In the genomic region with DNA sequence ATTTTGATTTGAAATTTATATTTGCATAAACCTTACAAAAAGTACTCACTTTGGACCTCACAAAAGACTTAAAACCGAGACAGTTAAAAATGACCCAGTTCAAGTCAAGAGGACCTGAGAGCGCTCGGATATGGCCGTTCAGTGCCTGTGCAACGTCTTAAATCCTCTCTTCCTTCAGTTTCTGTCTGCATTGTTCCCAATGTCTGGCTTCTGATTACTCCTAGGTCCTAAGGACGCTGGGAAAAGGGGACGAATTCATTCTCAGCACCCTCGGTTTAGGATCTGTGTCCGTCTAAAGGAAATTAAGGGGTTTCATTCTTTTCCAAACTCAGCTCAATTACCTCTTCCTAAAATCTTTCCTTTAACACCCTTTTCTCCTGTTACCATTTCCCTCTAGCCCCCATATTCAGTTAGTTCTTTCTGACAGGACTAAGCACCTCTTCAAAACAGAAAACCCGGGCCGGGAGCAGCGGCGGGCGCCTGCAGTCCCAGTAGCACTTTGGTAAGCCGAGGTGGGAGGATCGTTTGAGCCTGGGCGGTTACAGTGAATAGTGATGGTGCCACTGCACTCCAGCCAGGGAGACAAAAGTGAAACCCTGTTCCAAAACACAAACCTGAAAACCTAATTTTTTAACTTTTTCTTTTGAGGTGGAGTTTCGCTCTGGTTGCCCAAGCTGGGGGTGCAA, we compare ENCODE assay signal across 9 cellular contexts. TPM values are rescaled to one million over a fixed set of nuclear protein-coding genes. Genes with fewer than 3 reads are reported as not detected.
DNase-seq lines count a peak whose midpoint lies in the region; ATAC-seq and TF ChIP-seq lines count a peak whose summit lies in the region.
"Had no signal": no experiment of that assay in that cellular context is flagged by ENCODE, and none has a peak within 500 bp of the region (broad histone marks: within the 10 kb centered on the region; RNA-seq: fewer than 3 reads in every experiment).

No MANE protein-coding gene starts in this region.

- H3K4me1 ChIP-seq in neuron (ENCODE audit: insufficient read depth, low read length), result peaks cover 6% of the 10 kb centered on the region
- no peaks in the 10 kb centered on the region for H3K4me1 ChIP-seq in A673 (ENCODE audit: insufficient read depth, low read length, poor library complexity, severe bottlenecking)

- H2AFZ ChIP-seq in neuron (ENCODE audit: low read depth, low read length), result peak overlapping the region; percentile 58

- no peaks in the 10 kb centered on the region for H3K9me3 ChIP-seq in neuron (ENCODE audit: low read length)
- no peaks in the 10 kb centered on the region for H3K9me3 ChIP-seq in A673 (ENCODE audit: low read depth, low read length, poor library complexity, severe bottlenecking)

- intact Hi-C loops in A673 (cut with micrococcal nuclease; ENCODE audit: unreplicated experiment), result no loop called here

- TF ChIP-seq CTCF in WI38 (IDR thresholded peaks at IDR 0.05; ENCODE audit: low read depth, low read length), result no peak
- no peak for TF ChIP-seq CTCF in A673 (conservative IDR thresholded peaks at IDR 0.05; ENCODE audit: low read depth, low read length)

- BruUV-seq in A673 (replicated peaks; lab: Mats Ljungman, UMichigan), result no TSS peak

- no peak for ATAC-seq in activated CD4-positive, CD25-positive, alpha-beta regulatory T cell treated with anti-CD3 and anti-CD28 coated beads, Interleukin-2, amount 50 U/mL, for 24 hours

- DNase-seq in AG20443 (ENCODE audit: low spot score) (peak; percentile 30), fibroblast of gingiva (ENCODE audit: low read depth) (peak; percentile 29), A673 (ENCODE audit: low spot score) (no peak), UCSD-AML1 (lab: John Stamatoyannopoulos, UW; ENCODE audit: unreplicated experiment) (no peak), LoVo (ENCODE audit: low spot score) (no peak)
- DNase-seq: NK-92 treated with Interleukin-12 subunit alpha and Interleukin-12 subunit beta, amount 100 ng/mL, for 24 hours had no signal

- H3K36me3 ChIP-seq in neuron (ENCODE audit: insufficient read depth, low read length), result peaks cover 25% of the 10 kb centered on the region
- no peaks in the 10 kb centered on the region for H3K36me3 ChIP-seq in A673 (ENCODE audit: insufficient read depth, low read length, poor library complexity, severe bottlenecking)

- H3K27ac ChIP-seq in A673 (ENCODE audit: low read depth, low read length, poor library complexity, severe bottlenecking), result no peak overlapping the region

- H3K4me3 ChIP-seq in WI38 (ENCODE audit: low read depth, low read length) (peak overlapping the region; percentile 48), neuron (ENCODE audit: low read length) (peak overlapping the region; percentile 71), A673 (ENCODE audit: low read depth, low read length, poor library complexity, severe bottlenecking) (no peak overlapping the region)

- H3K27me3 ChIP-seq in neuron (ENCODE audit: insufficient read depth, low read length) (no peaks in the 10 kb centered on the region), A673 (replicated peaks; ENCODE audit: insufficient read depth, low read depth, low read length, poor library complexity) (no peaks in the 10 kb centered on the region)

- CTCF ChIA-PET in A673 (lab: Charles Lee), result no interaction called here

- POLR2A ChIA-PET in A673 (lab: Charles Lee; ENCODE audit: low non-redundant PET), result no interaction called here

RNA-seq across cellular contexts. Expression of gene DPPA4, which starts 0.9 kb away (rescaled TPM):
- not detected in 2 replicates for total RNA-seq in A673 (2021)

RNA-seq across cellular contexts. Expression of gene DPPA2, which starts 20.1 kb away (rescaled TPM):
- not detected in 2 replicates for total RNA-seq in A673 (2021)

Comparison
In these comparisons a context has a peak if more than half of its experiments do, and no peak if none do; other contexts are left out.
1. DNase-seq: peak in AG20443 (single experiment) and fibroblast of gingiva (single experiment); none in A673 (single experiment), UCSD-AML1 (single experiment) and LoVo (single experiment).